24 cellular contexts compared by ENCODE assay signal in the genomic region with DNA sequence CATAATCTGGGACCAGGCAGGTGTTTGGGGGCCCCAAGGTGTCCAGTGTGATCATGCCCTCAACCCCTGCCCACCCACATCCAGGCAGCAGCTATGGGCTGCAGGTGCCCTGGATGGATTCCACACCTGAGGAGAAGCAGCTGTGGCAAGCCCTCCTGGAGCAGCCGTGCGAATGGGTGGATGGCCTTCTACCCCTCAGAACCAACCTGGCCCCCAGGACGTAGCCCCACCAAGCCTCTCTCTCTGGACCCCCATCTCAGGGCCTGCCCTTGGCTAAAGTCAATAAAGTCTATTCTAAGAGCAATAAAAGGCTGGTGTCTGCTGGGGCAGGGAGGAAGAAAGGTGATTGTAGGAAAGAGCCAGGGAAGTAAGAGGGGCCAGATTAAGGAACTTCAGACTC. TPM values are rescaled to one million over a fixed set of nuclear protein-coding genes. Genes with fewer than 3 reads are reported as not detected.
"Had no signal": no experiment of that assay in that cellular context is flagged by ENCODE, and none has a peak within 500 bp of the region (broad histone marks: within the 10 kb centered on the region; RNA-seq: fewer than 3 reads in every experiment).

No MANE protein-coding gene starts in this region.

- ATAC-seq: body of pancreas, esophagus mucosa, left lobe of liver, right lobe of liver had no signal

- H3K27ac Mint-ChIP-seq: activated naive CD4-positive, alpha-beta T cell treated with anti-CD3 and anti-CD28 coated beads, Interleukin-2, amount 10 ng/mL, durations not matched to agents 7 days and 5 days; nephron; type B pancreatic cell had no signal

- H3K9me3 ChIP-seq: body of pancreas, right lobe of liver, vagina had no signal

- H3K4me1 Mint-ChIP-seq: nephron had no signal

- H3K36me3 Mint-ChIP-seq: type B pancreatic cell had no signal

- H3K4me3 ChIP-seq: body of pancreas, right lobe of liver, skin epidermis, vagina had no signal

- H3K27me3 ChIP-seq: body of pancreas, right lobe of liver, vagina had no signal

- H3K27ac ChIP-seq: body of pancreas, right lobe of liver, skin epidermis, vagina, WERI-Rb-1 had no signal

- H3K9me3 Mint-ChIP-seq: activated naive CD4-positive, alpha-beta T cell treated with anti-CD3 and anti-CD28 coated beads, Interleukin-2, amount 10 ng/mL, durations not matched to agents 7 days and 5 days; nephron; type B pancreatic cell had no signal

- DNase-seq: activated CD4-positive, CD25-positive, alpha-beta regulatory T cell treated with anti-CD3 and anti-CD28 coated beads, Interleukin-2, amount 50 U/mL, for 72 hours; activated effector memory CD4-positive, alpha-beta T cell treated with anti-CD3 and anti-CD28 coated beads, Interleukin-2, amount 50 U/mL, for 16 hours; activated naive CD4-positive, alpha-beta T cell treated with anti-CD3 and anti-CD28 coated beads, Interleukin-2, amount 10 ng/mL, durations not matched to agents 7 days and 5 days; anterior cingulate cortex; body of pancreas; effector memory CD4-positive, alpha-beta T cell; foreskin melanocyte; nucleus accumbens; right lobe of liver; stimulated activated CD4-positive, alpha-beta T cell treated with anti-CD3 and anti-CD28 coated beads, Interleukin-1b, Interleukin-23, amount 100 ng/mL, for 48 hours; WERI-Rb-1 had no signal

- H3K4me3 Mint-ChIP-seq: activated naive CD4-positive, alpha-beta T cell treated with anti-CD3 and anti-CD28 coated beads, Interleukin-2, amount 10 ng/mL, durations not matched to agents 7 days and 5 days; nephron; type B pancreatic cell had no signal

RNA-seq across cellular contexts. Expression of a gene that starts 11.8 kb away (rescaled TPM):
- total RNA-seq: endothelial cell of umbilical vein, lung microvascular endothelial cell had no signal

RNA-seq across cellular contexts. Expression of a gene that starts 21.0 kb away (rescaled TPM):
- total RNA-seq: activated CD8-positive, alpha-beta memory T cell treated with anti-CD3 and anti-CD28 coated beads for 36 hours; dermis microvascular lymphatic vessel endothelial cell; endothelial cell of umbilical vein; kidney epithelial cell; lung microvascular endothelial cell; T-helper 2 cell treated with Interferon-gamma antibody and Interleukin-4, amounts not matched to agents 100 ng/mL and 5 ng/mL, for 36 hours had no signal

RNA-seq across cellular contexts. Expression of a gene that starts 29.5 kb away (rescaled TPM):
- total RNA-seq: activated CD8-positive, alpha-beta memory T cell treated with anti-CD3 and anti-CD28 coated beads for 36 hours; dermis microvascular lymphatic vessel endothelial cell; endothelial cell of umbilical vein; left lobe of liver; lung microvascular endothelial cell; T-helper 2 cell treated with Interferon-gamma antibody and Interleukin-4, amounts not matched to agents 100 ng/mL and 5 ng/mL, for 36 hours; temporal lobe had no signal
- polyA plus RNA-seq: endothelial cell of umbilical vein had no signal
